In genomic region chr22:46148885-46149492, GRCh38 we compare ENCODE assay signal across 8 cellular contexts. TPM values are rescaled to one million over a fixed set of nuclear protein-coding genes. Genes with fewer than 3 reads are reported as not detected.
DNase-seq lines count a peak whose midpoint lies in the region; ATAC-seq and TF ChIP-seq lines count a peak whose summit lies in the region.

No MANE protein-coding gene starts in this region.

- H3K36me3 ChIP-seq in HCT116 (ENCODE audit: control insufficient read depth in 1 of 2, insufficient read depth in 2 of 2, low read length in 2 of 2) (0 out of 4 replicates have a peak, but pooled peaks cover 0 to 2% of the 10 kb centered on the region in 2 experiments), iPS-20b (ENCODE audit: insufficient read depth, low read depth, low read length) (no peaks in the 10 kb centered on the region)

- peak overlapping the region; percentile 92 for H3K4me2 ChIP-seq in HCT116 (ENCODE audit: low read length)

- H3K9me3 ChIP-seq in HCT116 (ENCODE audit: control insufficient read depth in 1 of 2, insufficient read depth in 1 of 2, low read depth in 1 of 2, low read length in 2 of 2) = no peaks in the 10 kb centered on the region
- H3K9me3 ChIP-seq in iPS-20b (ENCODE audit: insufficient read depth, low read depth, low read length) = no peaks in the 10 kb centered on the region

- DNase-seq in HCT116 (ENCODE audit: low read depth, low spot score) (no peak), HuH-7 (ENCODE audit: low spot score) (no peak)
- DNase-seq in activated T-cell treated with anti-CD3 and anti-CD28 coated beads, Interleukin-2, amount 50 U/mL, for 72 hours = peak in 1 of 2 donors; percentile 7
- DNase-seq in stimulated activated CD8-positive, alpha-beta memory T cell treated with anti-CD3 and anti-CD28 coated beads, Interleukin-4, amount 100 ng/mL, for 48 hours = peak; percentile 27
- DNase-seq in activated naive CD4-positive, alpha-beta T cell (lab: John Stamatoyannopoulos, UW) = no peak

- no peak overlapping the region for H3K27ac Mint-ChIP-seq in activated T-cell treated with anti-CD3 and anti-CD28 coated beads, Interleukin-2, amount 50 U/mL, for 72 hours

- peak overlapping the region; percentile 73 to 90 for H3K4me3 Mint-ChIP-seq in activated T-cell treated with anti-CD3 and anti-CD28 coated beads, Interleukin-2, amount 50 U/mL, for 72 hours

- H3K27me3 Mint-ChIP-seq in activated T-cell treated with anti-CD3 and anti-CD28 coated beads, Interleukin-2, amount 50 U/mL, for 72 hours (ENCODE audit: low read depth) = peaks cover 29% of the 10 kb centered on the region

- no peak overlapping the region for H2AFZ ChIP-seq in HCT116 (ENCODE audit: low read depth, low read length, poor library complexity, severe bottlenecking)

- no TSS peak for BruUV-seq in HCT116 (replicated peaks; lab: Mats Ljungman, UMichigan)

- H3K4me1 ChIP-seq in HCT116 (ENCODE audit: control insufficient read depth in 1 of 2, insufficient read depth in 2 of 2, low read length in 2 of 2) (peaks cover 7 to 20% of the 10 kb centered on the region in 2 experiments; a peak in 3 of 4 replicates), iPS-20b (ENCODE audit: insufficient read depth, low read length) (no peaks in the 10 kb centered on the region)

- H3K27me3 ChIP-seq in HCT116 (ENCODE audit: insufficient read depth, low read length) (no peaks in the 10 kb centered on the region), iPS-20b (ENCODE audit: insufficient read depth, low read length) (peaks cover 65% of the 10 kb centered on the region)

- H3K9me3 Mint-ChIP-seq in activated T-cell treated with anti-CD3 and anti-CD28 coated beads, Interleukin-2, amount 50 U/mL, for 72 hours = no peaks in the 10 kb centered on the region

- H3K4me1 Mint-ChIP-seq in activated T-cell treated with anti-CD3 and anti-CD28 coated beads, Interleukin-2, amount 50 U/mL, for 72 hours (ENCODE audit: low read depth) = peaks cover 8% of the 10 kb centered on the region

- CTCF ChIA-PET in HCT116 (lab: Charles Lee) = no interaction called here

- RAD21 ChIA-PET in HCT116 (lab: Charles Lee; ENCODE audit: low non-redundant PET in 1 of 2, low total read pairs in 2 of 2, uncharacterized antibody in 2 of 2, unreplicated experiment in 2 of 2) = no interaction called here

- H3K27ac ChIP-seq in HCT116 (ENCODE audit: low read depth, low read length) (no peak overlapping the region), iPS-20b (ENCODE audit: low read length) (no peak overlapping the region)

- no peak for TF ChIP-seq POLR2A in HCT116 (IDR thresholded peaks at IDR 0.05; ENCODE audit: borderline replicate concordance, extremely low read depth, insufficient read depth, insufficient read length)

- no peaks in the 10 kb centered on the region for H3K79me2 ChIP-seq in HCT116 (ENCODE audit: insufficient read depth, low read length)

- no peaks in the 10 kb centered on the region for H3K9me2 ChIP-seq in HCT116 (ENCODE audit: insufficient read depth)

- no peak for TF ChIP-seq RAD21 in HCT116 (IDR thresholded peaks at IDR 0.05; ENCODE audit: low read depth)

- H3K4me3 ChIP-seq in HCT116 (replicated peaks in 1 of 2; ENCODE audit: low read depth in 1 of 2, low read length in 2 of 2) (no peak overlapping the region), iPS-20b (ENCODE audit: low read length) (peak overlapping the region; percentile 72)

- ATAC-seq in HCT116 = no peak
- no peak for ATAC-seq in activated T-cell treated with anti-CD3 and anti-CD28 coated beads, Interleukin-2, amount 50 U/mL, for 72 hours (replicated peaks in 1 of 2)
- ATAC-seq in GM18511 (IDR thresholded peaks at IDR 0.05; ENCODE audit: unreplicated experiment) = no peak
- ATAC-seq in GM18873 (IDR thresholded peaks at IDR 0.05; ENCODE audit: low FRiP score, unreplicated experiment) = no peak

- intact Hi-C loops in HCT116 (cut with micrococcal nuclease) = no loop called here

- H3K36me3 Mint-ChIP-seq in activated T-cell treated with anti-CD3 and anti-CD28 coated beads, Interleukin-2, amount 50 U/mL, for 72 hours (ENCODE audit: insufficient read depth in 2 of 2) = no peaks in the 10 kb centered on the region

- H3K9ac ChIP-seq in HCT116 (ENCODE audit: low read length) = no peak overlapping the region
- peak overlapping the region; percentile 62; the same call in 1 of the 2 replicates for H3K9ac ChIP-seq in iPS-20b (ENCODE audit: low read depth, low read length)

- no peak for TF ChIP-seq CTCF in HCT116 (IDR thresholded peaks at IDR 0.05 in 2 of 3, conservative IDR thresholded peaks at IDR 0.05 in 1 of 3; ENCODE audit: borderline replicate concordance in 1 of 3, insufficient read depth in 1 of 3, low read depth in 2 of 3, low read length in 2 of 3)

- no peaks in the 10 kb centered on the region for H4K20me1 ChIP-seq in HCT116 (ENCODE audit: insufficient read depth)

- POLR2A ChIA-PET in HCT116 (lab: Charles Lee) = no interaction called here

TF ChIP-seq in HCT116, 20 proteins besides CTCF, POLR2A, EP300 and RAD21:
- TF ChIP-seq CBX3 (IDR thresholded peaks at IDR 0.05; ENCODE audit: low read depth) = no peak
- no peak for TF ChIP-seq ZFX (IDR thresholded peaks at IDR 0.05)
- no peak for TF ChIP-seq SIN3A (IDR thresholded peaks at IDR 0.05; ENCODE audit: low read depth)
- no peak for TF ChIP-seq JUND (IDR thresholded peaks at IDR 0.05)
- no peak for TF ChIP-seq EZH2phosphoT487 (IDR thresholded peaks at IDR 0.05; ENCODE audit: borderline replicate concordance)
- TF ChIP-seq YY1 (IDR thresholded peaks at IDR 0.05; ENCODE audit: extremely low read depth, insufficient replicate concordance, low read depth, low read length) = no peak
- TF ChIP-seq MAX (IDR thresholded peaks at IDR 0.05) = no peak
- no peak for TF ChIP-seq ATF3 (IDR thresholded peaks at IDR 0.05)

RNA-seq across cellular contexts. Expression of gene PPARA, which starts 1.3 kb away (rescaled TPM):
- total RNA-seq in HCT116 (2021; ENCODE audit: unreplicated experiment) = 14.5 TPM
- 4.8 and 5.6 TPM in 2 replicates for polyA plus RNA-seq in HCT116 (2012)
- total RNA-seq in activated T-cell treated with anti-CD3 and anti-CD28 coated beads, Interleukin-2, amount 50 U/mL, for 72 hours = 10 to 100 TPM; 14.8 to 16.6 TPM
